ENCODE assay signal across 29 cellular contexts in the genomic region with DNA sequence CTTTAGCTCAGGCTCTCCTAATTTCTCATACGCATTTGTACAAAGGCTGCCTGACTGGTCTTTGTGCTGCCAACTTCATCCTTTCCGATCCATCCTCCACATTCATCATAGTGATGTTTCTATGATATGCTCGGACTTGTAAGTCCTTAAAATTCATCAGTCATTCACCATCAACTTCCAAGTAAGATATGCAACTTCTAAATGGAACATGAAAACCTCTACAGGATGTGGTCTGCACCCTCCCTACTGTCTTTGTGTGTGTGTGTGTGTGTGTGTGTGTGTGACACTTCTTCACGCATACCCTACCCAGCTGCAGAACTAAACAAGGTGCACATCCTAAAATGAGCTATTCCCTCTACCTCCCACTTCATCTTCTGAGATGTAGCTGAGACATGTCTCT.
"Had no signal": no experiment of that assay in that cellular context is flagged by ENCODE, and none has a peak within 500 bp of the region (broad histone marks: within the 10 kb centered on the region; RNA-seq: fewer than 3 reads in every experiment).

No MANE protein-coding gene starts in this region.

- H3K27ac ChIP-seq: esophagus muscularis mucosa, heart right ventricle, lower lobe of right lung, prostate gland, right atrium auricular region, suprapubic skin, transverse colon, upper lobe of right lung, uterus had no signal

- H3K4me2 ChIP-seq: smooth muscle cell had no signal

- ATAC-seq: heart right ventricle; left ventricle myocardium superior; lower lobe of right lung; naive thymus-derived CD8-positive, alpha-beta T cell; sciatic nerve; stimulated activated naive CD8-positive, alpha-beta T cell treated with anti-CD3 and anti-CD28 coated beads, Interleukin-15, amount 100 ng/mL, for 72 hours; upper lobe of right lung had no signal

- H3K27ac Mint-ChIP-seq: dendritic cell treated with granulocyte-macrophage colony-stimulating factor and Interleukin-4, amounts not matched to agents 40 ng/mL and 50 ng/mL, for 4 days; immature natural killer cell; naive thymus-derived CD8-positive, alpha-beta T cell; nephron progenitor cell; stimulated activated naive CD8-positive, alpha-beta T cell treated with anti-CD3 and anti-CD28 coated beads, Interleukin-15, amount 100 ng/mL, for 72 hours had no signal

- H3K27me3 ChIP-seq: heart right ventricle, right atrium auricular region, suprapubic skin, transverse colon, upper lobe of right lung, uterus had no signal

- H3K36me3 Mint-ChIP-seq: naive thymus-derived CD8-positive, alpha-beta T cell had no signal

- H3K4me3 Mint-ChIP-seq: dendritic cell treated with granulocyte-macrophage colony-stimulating factor and Interleukin-4, amounts not matched to agents 40 ng/mL and 50 ng/mL, for 4 days; naive thymus-derived CD8-positive, alpha-beta T cell; nephron progenitor cell; stimulated activated naive CD8-positive, alpha-beta T cell treated with anti-CD3 and anti-CD28 coated beads, Interleukin-15, amount 100 ng/mL, for 72 hours had no signal

- DNase-seq: effector memory CD4-positive, alpha-beta T cell; foreskin melanocyte; glutamatergic neuron; heart right ventricle; hippocampal formation; immature natural killer cell; islet precursor cell; left ventricle myocardium superior; lower lobe of right lung; nephron progenitor cell; nucleus accumbens; stimulated activated CD4-positive, alpha-beta T cell treated with anti-CD3 and anti-CD28 coated beads, Interleukin-12 subunit alpha, Interleukin-12 subunit beta, amount 100 ng/mL, for 4 hours; stimulated activated CD4-positive, alpha-beta T cell treated with anti-CD3 and anti-CD28 coated beads, Interleukin-1b, Interleukin-23, amount 100 ng/mL, for 48 hours; stimulated activated CD4-positive, alpha-beta T cell treated with anti-CD3 and anti-CD28 coated beads, Interleukin-4, amount 100 ng/mL, for 1 hour; stimulated activated CD8-positive, alpha-beta memory T cell treated with anti-CD3 and anti-CD28 coated beads, Interleukin-4, amount 100 ng/mL, for 48 hours; stimulated activated naive CD4-positive, alpha-beta T cell; stimulated activated naive CD8-positive, alpha-beta T cell treated with anti-CD3 and anti-CD28 coated beads, Interleukin-15, amount 100 ng/mL, for 72 hours; transverse colon; upper lobe of right lung; uterus had no signal

- H3K27me3 Mint-ChIP-seq: dendritic cell treated with granulocyte-macrophage colony-stimulating factor and Interleukin-4, amounts not matched to agents 40 ng/mL and 50 ng/mL, for 4 days had no signal

- H3K4me1 Mint-ChIP-seq: nephron progenitor cell had no signal

- H3K4me1 ChIP-seq: esophagus muscularis mucosa, heart right ventricle, lower lobe of right lung, prostate gland, right atrium auricular region, suprapubic skin, transverse colon, upper lobe of right lung, uterus had no signal

- H3K9me3 ChIP-seq: lower lobe of right lung, prostate gland, suprapubic skin, transverse colon, upper lobe of right lung, uterus had no signal

- FAIRE-seq: endothelial cell of umbilical vein had no signal

- H3K36me3 ChIP-seq: esophagus muscularis mucosa, heart right ventricle, lower lobe of right lung, prostate gland, right atrium auricular region, suprapubic skin, transverse colon, upper lobe of right lung, uterus had no signal

- H3K4me3 ChIP-seq: esophagus muscularis mucosa, heart right ventricle, lower lobe of right lung, prostate gland, right atrium auricular region, smooth muscle cell, suprapubic skin, transverse colon, upper lobe of right lung, uterus had no signal
